ENCODE assay signal across 6 cellular contexts in the genomic region with DNA sequence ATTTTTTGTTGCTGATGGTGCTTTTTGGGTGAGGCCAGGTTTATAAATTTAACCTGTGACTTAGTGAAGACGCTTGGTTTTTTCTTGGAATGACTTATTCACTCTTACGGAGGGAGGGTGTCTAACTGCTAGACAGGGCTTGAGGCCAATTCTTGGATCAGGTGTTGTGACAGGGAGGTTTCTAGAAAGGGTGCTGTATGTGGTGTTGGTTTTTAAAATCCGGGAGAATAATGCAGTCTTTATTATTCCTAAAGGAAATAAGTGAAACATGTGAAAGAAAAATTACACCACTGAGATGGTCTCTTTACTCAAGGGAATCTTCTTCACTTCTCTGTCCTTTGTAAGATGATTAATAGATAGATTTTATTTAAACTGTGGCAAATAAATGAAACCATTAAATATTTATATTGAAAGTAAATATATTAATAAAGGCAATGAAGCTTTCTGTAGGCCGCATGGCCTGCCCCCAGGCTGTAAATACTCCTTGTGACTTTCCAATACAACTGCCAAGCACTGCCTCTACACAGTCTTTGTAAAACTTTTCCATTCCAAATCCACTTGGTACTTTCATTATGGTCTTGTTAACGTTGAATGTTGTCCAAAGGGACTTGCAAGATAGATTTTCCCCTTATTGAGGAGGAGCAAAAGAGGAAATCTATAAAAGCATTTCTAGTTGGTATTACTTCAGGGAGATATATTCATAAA.
"Had no signal": no experiment of that assay in that cellular context is flagged by ENCODE, and none has a peak within 500 bp of the region (broad histone marks: within the 10 kb centered on the region; RNA-seq: fewer than 3 reads in every experiment).

No MANE protein-coding gene starts in this region.

- FAIRE-seq: HepG2, HTR-8/SVneo, K562 had no signal

- DNase-seq: IMR-90, KBM-7, KG1 had no signal
